In genomic region chr6:47670851-47671250, GRCh38 we compare ENCODE assay signal across 1 cellular context.
TF ChIP-seq lines count a peak whose summit lies in the region.

No MANE protein-coding gene starts in this region.

TF ChIP-seq in GM23338, 12 proteins besides CTCF, POLR2A, EP300 and RAD21:
- TF ChIP-seq STAT1 (IDR thresholded peaks at IDR 0.05; ENCODE audit: unreplicated experiment), result no peak
- TF ChIP-seq EZH2phosphoT487 (IDR thresholded peaks at IDR 0.05; ENCODE audit: unreplicated experiment), result no peak
- TF ChIP-seq, protein P1, sequence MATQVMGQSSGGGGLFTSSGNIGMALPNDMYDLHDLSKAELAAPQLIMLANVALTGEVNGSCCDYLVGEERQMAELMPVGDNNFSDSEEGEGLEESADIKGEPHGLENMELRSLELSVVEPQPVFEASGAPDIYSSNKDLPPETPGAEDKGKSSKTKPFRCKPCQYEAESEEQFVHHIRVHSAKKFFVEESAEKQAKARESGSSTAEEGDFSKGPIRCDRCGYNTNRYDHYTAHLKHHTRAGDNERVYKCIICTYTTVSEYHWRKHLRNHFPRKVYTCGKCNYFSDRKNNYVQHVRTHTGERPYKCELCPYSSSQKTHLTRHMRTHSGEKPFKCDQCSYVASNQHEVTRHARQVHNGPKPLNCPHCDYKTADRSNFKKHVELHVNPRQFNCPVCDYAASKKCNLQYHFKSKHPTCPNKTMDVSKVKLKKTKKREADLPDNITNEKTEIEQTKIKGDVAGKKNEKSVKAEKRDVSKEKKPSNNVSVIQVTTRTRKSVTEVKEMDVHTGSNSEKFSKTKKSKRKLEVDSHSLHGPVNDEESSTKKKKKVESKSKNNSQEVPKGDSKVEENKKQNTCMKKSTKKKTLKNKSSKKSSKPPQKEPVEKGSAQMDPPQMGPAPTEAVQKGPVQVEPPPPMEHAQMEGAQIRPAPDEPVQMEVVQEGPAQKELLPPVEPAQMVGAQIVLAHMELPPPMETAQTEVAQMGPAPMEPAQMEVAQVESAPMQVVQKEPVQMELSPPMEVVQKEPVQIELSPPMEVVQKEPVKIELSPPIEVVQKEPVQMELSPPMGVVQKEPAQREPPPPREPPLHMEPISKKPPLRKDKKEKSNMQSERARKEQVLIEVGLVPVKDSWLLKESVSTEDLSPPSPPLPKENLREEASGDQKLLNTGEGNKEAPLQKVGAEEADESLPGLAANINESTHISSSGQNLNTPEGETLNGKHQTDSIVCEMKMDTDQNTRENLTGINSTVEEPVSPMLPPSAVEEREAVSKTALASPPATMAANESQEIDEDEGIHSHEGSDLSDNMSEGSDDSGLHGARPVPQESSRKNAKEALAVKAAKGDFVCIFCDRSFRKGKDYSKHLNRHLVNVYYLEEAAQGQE (IDR thresholded peaks at IDR 0.05; ENCODE audit: unreplicated experiment), result no peak
- no peak for TF ChIP-seq POLR2AphosphoS5 (IDR thresholded peaks at IDR 0.05; ENCODE audit: low read depth)
- TF ChIP-seq EZH2 (IDR thresholded peaks at IDR 0.05; ENCODE audit: low read depth, unreplicated experiment), result no peak
- TF ChIP-seq JUNB (IDR thresholded peaks at IDR 0.05; ENCODE audit: unreplicated experiment), result no peak
- TF ChIP-seq ETS1 (IDR thresholded peaks at IDR 0.05), result no peak
